ENCODE assay signal across 1 cellular context in genomic region chr11:7688238-7688826, GRCh38.
TF ChIP-seq lines count a peak whose summit lies in the region.

No MANE protein-coding gene starts in this region.

TF ChIP-seq in HCT116, 20 proteins besides CTCF, POLR2A, EP300 and RAD21 (continued from another document):
- TF ChIP-seq EZH2 (IDR thresholded peaks at IDR 0.05) (no peak), TCF7L2 (IDR thresholded peaks at IDR 0.05; ENCODE audit: borderline replicate concordance, extremely low read depth, insufficient read depth, insufficient read length) (no peak), SP1 (IDR thresholded peaks at IDR 0.05; ENCODE audit: low read depth) (no peak), YY1 (IDR thresholded peaks at IDR 0.05; ENCODE audit: extremely low read depth, insufficient replicate concordance, low read depth, low read length) (no peak), CEBPB (IDR thresholded peaks at IDR 0.05; ENCODE audit: low read depth) (no peak), ELF1 (IDR thresholded peaks at IDR 0.05; ENCODE audit: borderline replicate concordance, low read depth) (no peak), JUND (IDR thresholded peaks at IDR 0.05) (no peak), EGR1 (IDR thresholded peaks at IDR 0.05; ENCODE audit: low read depth) (no peak), ZNF274 (IDR thresholded peaks at IDR 0.05; ENCODE audit: low read depth, low read length) (no peak), POLR2AphosphoS5 (IDR thresholded peaks at IDR 0.05; ENCODE audit: low read depth, low read length) (no peak)
- TF ChIP-seq, protein P1, sequence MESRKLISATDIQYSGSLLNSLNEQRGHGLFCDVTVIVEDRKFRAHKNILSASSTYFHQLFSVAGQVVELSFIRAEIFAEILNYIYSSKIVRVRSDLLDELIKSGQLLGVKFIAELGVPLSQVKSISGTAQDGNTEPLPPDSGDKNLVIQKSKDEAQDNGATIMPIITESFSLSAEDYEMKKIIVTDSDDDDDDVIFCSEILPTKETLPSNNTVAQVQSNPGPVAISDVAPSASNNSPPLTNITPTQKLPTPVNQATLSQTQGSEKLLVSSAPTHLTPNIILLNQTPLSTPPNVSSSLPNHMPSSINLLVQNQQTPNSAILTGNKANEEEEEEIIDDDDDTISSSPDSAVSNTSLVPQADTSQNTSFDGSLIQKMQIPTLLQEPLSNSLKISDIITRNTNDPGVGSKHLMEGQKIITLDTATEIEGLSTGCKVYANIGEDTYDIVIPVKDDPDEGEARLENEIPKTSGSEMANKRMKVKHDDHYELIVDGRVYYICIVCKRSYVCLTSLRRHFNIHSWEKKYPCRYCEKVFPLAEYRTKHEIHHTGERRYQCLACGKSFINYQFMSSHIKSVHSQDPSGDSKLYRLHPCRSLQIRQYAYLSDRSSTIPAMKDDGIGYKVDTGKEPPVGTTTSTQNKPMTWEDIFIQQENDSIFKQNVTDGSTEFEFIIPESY (IDR thresholded peaks at IDR 0.05; ENCODE audit: extremely low read depth, insufficient replicate concordance, low read length): no peak
- TF ChIP-seq, protein P2, sequence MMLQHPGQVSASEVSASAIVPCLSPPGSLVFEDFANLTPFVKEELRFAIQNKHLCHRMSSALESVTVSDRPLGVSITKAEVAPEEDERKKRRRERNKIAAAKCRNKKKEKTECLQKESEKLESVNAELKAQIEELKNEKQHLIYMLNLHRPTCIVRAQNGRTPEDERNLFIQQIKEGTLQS (IDR thresholded peaks at IDR 0.05): no peak
